In genomic region chr18:40210696-40211095, GRCh38 we compare ENCODE assay signal across 40 cellular contexts.
"Had no signal": no experiment of that assay in that cellular context is flagged by ENCODE, and none has a peak within 500 bp of the region (broad histone marks: within the 10 kb centered on the region; RNA-seq: fewer than 3 reads in every experiment).

No MANE protein-coding gene starts in this region.

- H3K36me3 ChIP-seq: brain microvascular endothelial cell, MG63, Peyer's patch, WERI-Rb-1 had no signal

- H3K9me3 ChIP-seq: MG63, Peyer's patch had no signal

- DNase-seq: activated CD4-positive, alpha-beta memory T cell treated with anti-CD3 and anti-CD28 coated beads, Interleukin-2, amount 10 ng/mL, durations not matched to agents 7 days and 5 days; activated CD4-positive, alpha-beta T cell treated with anti-CD3 and anti-CD28 coated beads for 1 hour; activated CD4-positive, alpha-beta T cell treated with anti-CD3 and anti-CD28 coated beads for 48 hours; activated CD4-positive, CD25-positive, alpha-beta regulatory T cell; activated CD8-positive, alpha-beta memory T cell treated with anti-CD3 and anti-CD28 coated beads for 24 hours; activated CD8-positive, alpha-beta memory T cell treated with anti-CD3 and anti-CD28 coated beads, Interleukin-2, amount 10 ng/mL, durations not matched to agents 7 days and 5 days; activated CD8-positive, alpha-beta memory T cell treated with anti-CD3 and anti-CD28 coated beads, Interleukin-2, amount 50 U/mL, for 48 hours; activated effector memory CD4-positive, alpha-beta T cell treated with anti-CD3 and anti-CD28 coated beads, Interleukin-2, amount 50 U/mL, for 16 hours; activated naive CD4-positive, alpha-beta T cell; activated naive CD4-positive, alpha-beta T cell treated with anti-CD3 and anti-CD28 coated beads, Interleukin-2, amount 50 U/mL, for 16 hours; activated naive CD8-positive, alpha-beta T cell treated with anti-CD3 and anti-CD28 coated beads for 36 hours; activated T-cell treated with anti-CD3 and anti-CD28 coated beads, Interleukin-2, amount 50 U/mL, for 1 hour; activated T-cell treated with anti-CD3 and anti-CD28 coated beads, Interleukin-2, amount 50 U/mL, for 72 hours; amniotic stem cell; aorta; brain microvascular endothelial cell; Kasumi-1; KG1; MG63; NCI-H1048; NCI-H1105 treated with DMSO at 0.1 percent for 48 hours; NCI-H1436; NCI-H1694; NCI-H1930; NCI-H2081 treated with DMSO at 0.1 percent for 48 hours; NCI-H2171; NCI-H510A; NCI-H526; NCI-H748 treated with DMSO at 0.1 percent for 48 hours; NK-92 treated with Interleukin-12 subunit alpha and Interleukin-12 subunit beta, amount 100 ng/mL, for 24 hours; PC-3; Peyer's patch; Right ventricle myocardium superior; RPMI8226; SW 1271; T-helper 1 cell; T-helper 2 cell; T-helper 9 cell; WERI-Rb-1 had no signal

- H3K27ac ChIP-seq: brain microvascular endothelial cell, Peyer's patch, WERI-Rb-1 had no signal

- H3K27me3 ChIP-seq: brain microvascular endothelial cell, MG63, Peyer's patch had no signal

- H3K4me3 ChIP-seq: MG63, Peyer's patch had no signal

- ATAC-seq: activated CD8-positive, alpha-beta memory T cell treated with anti-CD3 and anti-CD28 coated beads, Interleukin-2, amount 10 ng/mL, durations not matched to agents 7 days and 5 days; activated T-cell treated with anti-CD3 and anti-CD28 coated beads, Interleukin-2, amount 50 U/mL, for 72 hours; activated T-helper 17 cell treated with anti-CD3 and anti-CD28 coated beads, Interleukin-2, amount 50 U/mL, for 72 hours; PC-3 had no signal

- H3K36me3 Mint-ChIP-seq: activated CD8-positive, alpha-beta memory T cell treated with anti-CD3 and anti-CD28 coated beads, Interleukin-2, amount 10 ng/mL, durations not matched to agents 7 days and 5 days; activated naive CD8-positive, alpha-beta T cell treated with anti-CD3 and anti-CD28 coated beads for 36 hours had no signal

- H3K4me3 Mint-ChIP-seq: activated CD4-positive, alpha-beta memory T cell treated with anti-CD3 and anti-CD28 coated beads, Interleukin-2, amount 10 ng/mL, durations not matched to agents 7 days and 5 days; activated CD8-positive, alpha-beta memory T cell treated with anti-CD3 and anti-CD28 coated beads, Interleukin-2, amount 10 ng/mL, durations not matched to agents 7 days and 5 days; activated naive CD8-positive, alpha-beta T cell treated with anti-CD3 and anti-CD28 coated beads for 36 hours; activated T-cell treated with anti-CD3 and anti-CD28 coated beads, Interleukin-2, amount 50 U/mL, for 72 hours; activated T-helper 17 cell treated with anti-CD3 and anti-CD28 coated beads, Interleukin-2, amount 50 U/mL, for 72 hours had no signal

- H3K4me1 Mint-ChIP-seq: activated CD4-positive, alpha-beta memory T cell treated with anti-CD3 and anti-CD28 coated beads, Interleukin-2, amount 10 ng/mL, durations not matched to agents 7 days and 5 days; activated CD8-positive, alpha-beta memory T cell treated with anti-CD3 and anti-CD28 coated beads, Interleukin-2, amount 10 ng/mL, durations not matched to agents 7 days and 5 days; activated naive CD8-positive, alpha-beta T cell treated with anti-CD3 and anti-CD28 coated beads for 36 hours; activated T-helper 17 cell treated with anti-CD3 and anti-CD28 coated beads, Interleukin-2, amount 50 U/mL, for 72 hours had no signal

- H3K27ac Mint-ChIP-seq: activated CD4-positive, alpha-beta memory T cell treated with anti-CD3 and anti-CD28 coated beads, Interleukin-2, amount 10 ng/mL, durations not matched to agents 7 days and 5 days; activated CD8-positive, alpha-beta memory T cell treated with anti-CD3 and anti-CD28 coated beads, Interleukin-2, amount 10 ng/mL, durations not matched to agents 7 days and 5 days; activated naive CD8-positive, alpha-beta T cell treated with anti-CD3 and anti-CD28 coated beads for 36 hours; activated T-cell treated with anti-CD3 and anti-CD28 coated beads, Interleukin-2, amount 50 U/mL, for 72 hours; activated T-helper 17 cell treated with anti-CD3 and anti-CD28 coated beads, Interleukin-2, amount 50 U/mL, for 72 hours had no signal

- H3K4me1 ChIP-seq: Peyer's patch had no signal

- H3K27me3 Mint-ChIP-seq: activated CD4-positive, alpha-beta memory T cell treated with anti-CD3 and anti-CD28 coated beads, Interleukin-2, amount 10 ng/mL, durations not matched to agents 7 days and 5 days; activated CD8-positive, alpha-beta memory T cell treated with anti-CD3 and anti-CD28 coated beads, Interleukin-2, amount 10 ng/mL, durations not matched to agents 7 days and 5 days; activated naive CD8-positive, alpha-beta T cell treated with anti-CD3 and anti-CD28 coated beads for 36 hours; activated T-helper 17 cell treated with anti-CD3 and anti-CD28 coated beads, Interleukin-2, amount 50 U/mL, for 72 hours had no signal
